In genomic region chr16:30901201-30902069, GRCh38 we compare ENCODE assay signal across 8 cellular contexts. TPM values are rescaled to one million over a fixed set of nuclear protein-coding genes. Genes with fewer than 3 reads are reported as not detected.
A peak's percentile ranks its signal among the peaks of the same experiment; 100 is the strongest.
DNase-seq lines count a peak whose midpoint lies in the region; ATAC-seq and TF ChIP-seq lines count a peak whose summit lies in the region.

No MANE protein-coding gene starts in this region.

- TF ChIP-seq CTCF in BE2C (IDR thresholded peaks at IDR 0.05; ENCODE audit: low read depth, low read length) = no peak

- H3K4me1 Mint-ChIP-seq in naive thymus-derived CD8-positive, alpha-beta T cell = peaks cover 20 to 45% (median 38%) of the 10 kb centered on the region in 4 donors

- peaks cover 0 to 4% (median 0%) of the 10 kb centered on the region in 9 donors for H3K9me3 Mint-ChIP-seq in naive thymus-derived CD8-positive, alpha-beta T cell

- H3K27me3 ChIP-seq in BE2C = no peaks in the 10 kb centered on the region

- peak overlapping the region; percentile 46 for H3K4me3 ChIP-seq in BE2C (ENCODE audit: low read depth, low read length)

- no peaks in the 10 kb centered on the region for H3K9me3 ChIP-seq in BE2C
- no peaks in the 10 kb centered on the region for H3K9me3 ChIP-seq in KOPT-K1 (ENCODE audit: insufficient read depth, low read length, poor library complexity, severe bottlenecking)

- POLR2A ChIA-PET in naive thymus-derived CD8-positive, alpha-beta T cell (lab: Charles Lee) = interaction anchor here (0.5 to 5.9 kb wide), 29 partner anchors 8 to 720 kb away, joined by 3 to 125 read pairs (median 4); partner anchors contain the start of genes BCL7C, FBRS, FBXL19 and ZNF646

- H3K4me1 ChIP-seq in BE2C = no peaks in the 10 kb centered on the region

- no peaks in the 10 kb centered on the region for H3K27me3 Mint-ChIP-seq in naive thymus-derived CD8-positive, alpha-beta T cell

- H3K36me3 ChIP-seq in BE2C (no peaks in the 10 kb centered on the region), KOPT-K1 (ENCODE audit: insufficient read depth, low read length) (no peaks in the 10 kb centered on the region)

- peak overlapping the region in 9 of 10 donors; percentile 74 to 91 (median 86) for H3K27ac Mint-ChIP-seq in naive thymus-derived CD8-positive, alpha-beta T cell

- no peak for ATAC-seq in naive thymus-derived CD8-positive, alpha-beta T cell
- no peak for ATAC-seq in HG03520 (IDR thresholded peaks at IDR 0.05; ENCODE audit: unreplicated experiment)
- ATAC-seq in HG02852 (IDR thresholded peaks at IDR 0.05; ENCODE audit: unreplicated experiment) = no peak
- no peak for ATAC-seq in HG03196 (IDR thresholded peaks at IDR 0.05; ENCODE audit: unreplicated experiment)

- peaks cover 0 to 2% (median 0%) of the 10 kb centered on the region in 3 donors for H3K36me3 Mint-ChIP-seq in naive thymus-derived CD8-positive, alpha-beta T cell

- peak overlapping the region; percentile 87 for H3K27ac ChIP-seq in KOPT-K1 (ENCODE audit: low read depth, low read length, poor library complexity, severe bottlenecking)
- peak overlapping the region; percentile 80 for H3K27ac ChIP-seq in caudate nucleus (ENCODE audit: low read depth, low read length)

- DNase-seq in BE2C = no peak
- no peak for DNase-seq in caudate nucleus (lab: John Stamatoyannopoulos, UW)
- DNase-seq in naive thymus-derived CD8-positive, alpha-beta T cell = no peak
- no peak for DNase-seq in NCI-H2029 (lab: John Stamatoyannopoulos, UW)

- peak overlapping the region; percentile 68 to 89 (median 77) for H3K4me3 Mint-ChIP-seq in naive thymus-derived CD8-positive, alpha-beta T cell

RNA-seq across cellular contexts. Expression of gene CTF1, which starts 5.0 kb away (rescaled TPM):
- polyA plus RNA-seq in BE2C (2012; ENCODE audit: insufficient read depth, insufficient read length, low read depth) = 0.36 TPM
- total RNA-seq in naive thymus-derived CD8-positive, alpha-beta T cell = 1 to 10 TPM; 1.0 to 1.3 TPM
- polyA plus RNA-seq in naive thymus-derived CD8-positive, alpha-beta T cell = under 1 TPM in 1 of 3 donors, not detected in 2; 0.14 TPM

RNA-seq across cellular contexts. Expression of gene BCL7C, which starts 7.6 kb away (rescaled TPM):
- polyA plus RNA-seq in BE2C (2012; ENCODE audit: insufficient read depth, insufficient read length, low read depth) = 26.3 TPM
- 10 to 100 TPM; 24.2 to 24.6 TPM for total RNA-seq in naive thymus-derived CD8-positive, alpha-beta T cell
- 10 to 100 TPM; 33.9 to 38.8 (median 34.7) TPM for polyA plus RNA-seq in naive thymus-derived CD8-positive, alpha-beta T cell

RNA-seq across cellular contexts. Expression of gene FBXL19, which starts 21.9 kb away (rescaled TPM):
- polyA plus RNA-seq in BE2C (2012; ENCODE audit: insufficient read depth, insufficient read length, low read depth) = 33.4 TPM
- total RNA-seq in naive thymus-derived CD8-positive, alpha-beta T cell = 10 to 100 TPM; 13.1 to 16.8 TPM
- polyA plus RNA-seq in naive thymus-derived CD8-positive, alpha-beta T cell = under 1 TPM; 0.06 to 0.29 (median 0.16) TPM

RNA-seq across cellular contexts. Expression of gene ORAI3, which starts 47.4 kb away (rescaled TPM):
- polyA plus RNA-seq in BE2C (2012; ENCODE audit: insufficient read depth, insufficient read length, low read depth) = 3.1 TPM
- 10 to 100 TPM; 18.6 to 20.8 TPM for total RNA-seq in naive thymus-derived CD8-positive, alpha-beta T cell
- polyA plus RNA-seq in naive thymus-derived CD8-positive, alpha-beta T cell = 10 to 100 TPM; 15.2 to 16.0 (median 15.5) TPM

RNA-seq across cellular contexts. Expression of gene SETD1A, which starts 56.1 kb away (rescaled TPM):
- 99.1 TPM for polyA plus RNA-seq in BE2C (2012; ENCODE audit: insufficient read depth, insufficient read length, low read depth)
- 10 to 100 TPM; 39.5 to 44.3 TPM for total RNA-seq in naive thymus-derived CD8-positive, alpha-beta T cell
- 1 to 10 TPM in 1 of 3 donors, under 1 TPM in 2; 0.35 to 2.0 (median 0.77) TPM for polyA plus RNA-seq in naive thymus-derived CD8-positive, alpha-beta T cell
